In genomic region chr3:66200147-66200546, GRCh38 we compare ENCODE assay signal across 1 cellular context.
TF ChIP-seq lines count a peak whose summit lies in the region.

No MANE protein-coding gene starts in this region.

TF ChIP-seq in IMR-90, 13 proteins besides CTCF, POLR2A, EP300 and RAD21:
- TF ChIP-seq FOS (IDR thresholded peaks at IDR 0.05; ENCODE audit: low read depth, low read length), result no peak
- no peak for TF ChIP-seq MAZ (IDR thresholded peaks at IDR 0.05; ENCODE audit: borderline replicate concordance, low read depth, low read length)
- TF ChIP-seq CHD1 (IDR thresholded peaks at IDR 0.05; ENCODE audit: low read depth, low read length), result no peak
- TF ChIP-seq RCOR1 (IDR thresholded peaks at IDR 0.05; ENCODE audit: insufficient replicate concordance, low read length), result no peak
- no peak for TF ChIP-seq USF2 (IDR thresholded peaks at IDR 0.05; ENCODE audit: low read depth, low read length)
- TF ChIP-seq SMC3 (IDR thresholded peaks at IDR 0.05; ENCODE audit: low read depth, low read length), result no peak
- TF ChIP-seq RFX5 (IDR thresholded peaks at IDR 0.05; ENCODE audit: low read depth, low read length), result no peak
- TF ChIP-seq ELK1 (IDR thresholded peaks at IDR 0.05; ENCODE audit: borderline replicate concordance, low read depth, low read length), result no peak
- no peak for TF ChIP-seq MAFK (IDR thresholded peaks at IDR 0.05; ENCODE audit: low read depth, low read length)
- no peak for TF ChIP-seq BHLHE40 (IDR thresholded peaks at IDR 0.05; ENCODE audit: low read depth, low read length)
- no peak for TF ChIP-seq MXI1 (IDR thresholded peaks at IDR 0.05; ENCODE audit: borderline replicate concordance, low read depth, low read length)
- no peak for TF ChIP-seq CEBPB (IDR thresholded peaks at IDR 0.05; ENCODE audit: low read depth, low read length)
- no peak for TF ChIP-seq NFE2L2 (IDR thresholded peaks at IDR 0.05; ENCODE audit: low read depth, low read length)
TF ChIP-seq in IMR-90: peak in this region for 0.
